In the genomic region with DNA sequence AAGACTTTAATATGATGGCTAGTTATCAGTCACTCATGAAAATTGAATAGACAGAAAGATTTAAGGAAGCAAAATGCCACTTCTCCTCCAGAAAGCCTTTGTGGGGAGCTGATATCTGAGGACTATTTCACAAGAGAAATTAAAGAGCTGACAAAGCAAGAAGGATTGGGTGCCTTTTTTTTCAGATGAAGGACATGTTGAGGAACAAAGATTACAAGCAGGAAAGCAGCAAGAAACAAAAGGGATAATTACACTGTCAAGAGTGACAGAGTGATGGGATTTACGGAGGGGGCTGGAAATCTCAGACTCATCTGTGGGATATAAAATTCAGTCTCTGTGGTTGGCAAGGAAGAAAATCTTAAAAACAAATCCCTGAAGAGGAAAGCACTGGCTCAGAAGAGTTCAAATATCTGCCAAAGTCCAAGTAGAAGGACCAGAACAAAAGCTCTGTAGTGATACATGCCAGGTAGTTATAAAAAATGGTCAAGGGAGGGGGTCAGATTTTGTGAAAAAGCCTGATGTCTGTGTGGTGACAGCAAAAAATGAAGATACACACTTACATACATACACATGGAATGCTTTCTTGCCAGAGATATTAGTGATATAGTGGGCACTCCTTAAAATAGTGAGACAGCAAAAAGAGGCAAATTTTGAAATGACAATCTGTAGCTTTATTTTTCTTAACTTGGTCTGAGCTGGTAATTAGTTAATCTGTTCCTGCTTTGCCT, we compare ENCODE assay signal across 15 cellular contexts.
A peak's percentile ranks its signal among the peaks of the same experiment; 100 is the strongest.
DNase-seq lines count a peak whose midpoint lies in the region; ATAC-seq and TF ChIP-seq lines count a peak whose summit lies in the region.
"Had no signal": no experiment of that assay in that cellular context is flagged by ENCODE, and none has a peak within 500 bp of the region (broad histone marks: within the 10 kb centered on the region; RNA-seq: fewer than 3 reads in every experiment).

No MANE protein-coding gene starts in this region.

- ATAC-seq in upper lobe of right lung (peak; percentile 59), HG03175 (IDR thresholded peaks at IDR 0.05; ENCODE audit: unreplicated experiment) (no peak)
- ATAC-seq: Panc1 had no signal

- no peak overlapping the region for H3K4me3 ChIP-seq in upper lobe of right lung

- no peaks in the 10 kb centered on the region for H3K9me3 ChIP-seq in upper lobe of right lung

- H3K27me3 ChIP-seq in upper lobe of right lung, result no peaks in the 10 kb centered on the region

- intact Hi-C loops in upper lobe of right lung (cut with DNase I), result no loop called here

- DNase-seq in SKM-1 treated with dmso at 0.1 percent for 144 hours (lab: John Stamatoyannopoulos, UW; ENCODE audit: unreplicated experiment), result peak; percentile 19
- DNase-seq in SKM-1 (lab: John Stamatoyannopoulos, UW; ENCODE audit: unreplicated experiment), result no peak
- DNase-seq in caudate nucleus (lab: John Stamatoyannopoulos, UW), result no peak
- DNase-seq in medulla oblongata (ENCODE audit: extremely low spot score), result peak; percentile 86
- DNase-seq in upper lobe of right lung, result no peak
- DNase-seq in middle frontal gyrus (ENCODE audit: extremely low spot score, low spot score), result no peak
- DNase-seq in activated CD4-positive, alpha-beta T cell treated with anti-CD3 and anti-CD28 coated beads for 48 hours, result no peak
- DNase-seq: ACHN; activated B cell treated with CpG ODN at 0.5 μM for 24 hours; activated naive CD4-positive, alpha-beta T cell; GF-D8; kidney glomerular epithelial cell; NCI-H1092 had no signal

- H3K4me1 ChIP-seq in upper lobe of right lung, result peaks cover 9% of the 10 kb centered on the region

- no peak for TF ChIP-seq CTCF in upper lobe of right lung (IDR thresholded peaks at IDR 0.05)

- H3K27ac ChIP-seq in caudate nucleus (ENCODE audit: low read depth, low read length) (peak overlapping the region; percentile 74), upper lobe of right lung (peak overlapping the region; percentile 28)

- H3K36me3 ChIP-seq in upper lobe of right lung, result no peaks in the 10 kb centered on the region

Comparison
In these comparisons a context has a peak if more than half of its experiments do, and no peak if none do; other contexts are left out.
1. DNase-seq: peak in SKM-1 treated with dmso at 0.1 percent for 144 hours (single experiment) and medulla oblongata (single experiment); none in SKM-1 (single experiment), caudate nucleus (0 of 61), upper lobe of right lung (single experiment), middle frontal gyrus (single experiment) and activated CD4-positive, alpha-beta T cell treated with anti-CD3 and anti-CD28 coated beads for 48 hours (single experiment).